ENCODE assay signal across 20 cellular contexts in the genomic region with DNA sequence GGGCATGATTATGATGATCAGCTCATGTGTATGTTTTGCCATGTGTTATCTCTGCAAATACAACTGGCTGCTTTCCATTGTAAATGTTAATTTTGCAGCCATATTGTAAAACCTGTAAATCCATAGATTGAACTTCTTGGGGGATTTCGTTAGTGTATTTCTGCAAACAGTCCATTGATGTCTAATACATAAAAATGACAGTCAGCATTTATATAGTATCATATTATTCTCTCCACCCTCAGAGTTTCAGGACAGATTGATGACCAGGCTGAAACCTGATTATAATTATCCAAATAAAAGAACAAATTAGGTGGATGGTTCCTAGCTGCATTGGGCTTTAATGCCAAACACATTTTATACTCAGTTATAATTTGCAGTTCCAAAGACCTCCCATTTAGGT.
"Had no signal": no experiment of that assay in that cellular context is flagged by ENCODE, and none has a peak within 500 bp of the region (broad histone marks: within the 10 kb centered on the region; RNA-seq: fewer than 3 reads in every experiment).

No MANE protein-coding gene starts in this region.

- H3K36me3 Mint-ChIP-seq: activated naive CD8-positive, alpha-beta T cell treated with anti-CD3 and anti-CD28 coated beads, Interleukin-2, amount 10 ng/mL, durations not matched to agents 7 days and 5 days; mesothelial cell of epicardium had no signal

- DNase-seq: activated B cell treated with CpG ODN at 0.5 μM for 24 hours; activated CD4-positive, alpha-beta T cell treated with anti-CD3 and anti-CD28 coated beads, Interleukin-2, amount 10 ng/mL, durations not matched to agents 24 days and 14 days; activated CD8-positive, alpha-beta T cell treated with anti-CD3 and anti-CD28 coated beads for 36 hours; activated naive CD4-positive, alpha-beta T cell; activated naive CD8-positive, alpha-beta T cell treated with anti-CD3 and anti-CD28 coated beads, Interleukin-2, amount 10 ng/mL, durations not matched to agents 7 days and 5 days; activated T-cell treated with anti-CD3 and anti-CD28 coated beads, Interleukin-2, amount 50 U/mL, for 1 hour; left colon; SK-N-SH; stimulated activated naive CD8-positive, alpha-beta T cell treated with anti-CD3 and anti-CD28 coated beads, Interleukin-15, Interleukin-2, amounts not matched to agents 100 U/mL and 50 U/mL, for 24 hours had no signal

- H3K4me3 ChIP-seq: coronary artery, lung, skin epidermis had no signal

- H3K4me2 ChIP-seq: SK-N-SH had no signal

- H3K4me3 Mint-ChIP-seq: activated B cell treated with CpG ODN at 0.5 μM for 24 hours; activated CD4-positive, alpha-beta T cell treated with anti-CD3 and anti-CD28 coated beads, Interleukin-2, amount 10 ng/mL, durations not matched to agents 24 days and 14 days; activated CD8-positive, alpha-beta T cell treated with anti-CD3 and anti-CD28 coated beads for 36 hours; activated naive CD8-positive, alpha-beta T cell treated with anti-CD3 and anti-CD28 coated beads, Interleukin-2, amount 10 ng/mL, durations not matched to agents 7 days and 5 days; activated T-helper 17 cell treated with anti-CD3 and anti-CD28 coated beads, Interleukin-2, amount 50 U/mL, for 72 hours; central memory CD8-positive, alpha-beta T cell; mesothelial cell of epicardium; nephron had no signal

- H3K9me3 ChIP-seq: SK-N-SH had no signal

- H3K27ac Mint-ChIP-seq: activated B cell treated with CpG ODN at 0.5 μM for 24 hours; activated CD4-positive, alpha-beta T cell treated with anti-CD3 and anti-CD28 coated beads, Interleukin-2, amount 10 ng/mL, durations not matched to agents 24 days and 14 days; activated CD8-positive, alpha-beta T cell treated with anti-CD3 and anti-CD28 coated beads for 36 hours; activated naive CD8-positive, alpha-beta T cell treated with anti-CD3 and anti-CD28 coated beads, Interleukin-2, amount 10 ng/mL, durations not matched to agents 7 days and 5 days; activated T-helper 17 cell treated with anti-CD3 and anti-CD28 coated beads, Interleukin-2, amount 50 U/mL, for 72 hours; mesothelial cell of epicardium had no signal

- H3K4me1 ChIP-seq: parathyroid adenoma had no signal

- ATAC-seq: activated CD8-positive, alpha-beta T cell treated with anti-CD3 and anti-CD28 coated beads for 36 hours; activated T-helper 17 cell treated with anti-CD3 and anti-CD28 coated beads, Interleukin-2, amount 50 U/mL, for 72 hours; left colon; stimulated activated naive CD8-positive, alpha-beta T cell treated with anti-CD3 and anti-CD28 coated beads, Interleukin-15, Interleukin-2, amounts not matched to agents 100 U/mL and 50 U/mL, for 24 hours had no signal

- H3K27me3 ChIP-seq: brain microvascular endothelial cell had no signal

- H3K4me1 Mint-ChIP-seq: activated B cell treated with CpG ODN at 0.5 μM for 24 hours; activated CD4-positive, alpha-beta T cell treated with anti-CD3 and anti-CD28 coated beads, Interleukin-2, amount 10 ng/mL, durations not matched to agents 24 days and 14 days; activated naive CD8-positive, alpha-beta T cell treated with anti-CD3 and anti-CD28 coated beads, Interleukin-2, amount 10 ng/mL, durations not matched to agents 7 days and 5 days; activated T-helper 17 cell treated with anti-CD3 and anti-CD28 coated beads, Interleukin-2, amount 50 U/mL, for 72 hours; central memory CD8-positive, alpha-beta T cell had no signal

- H2AFZ ChIP-seq: parathyroid adenoma had no signal

- H3K27me3 Mint-ChIP-seq: activated B cell treated with CpG ODN at 0.5 μM for 24 hours; activated CD4-positive, alpha-beta T cell treated with anti-CD3 and anti-CD28 coated beads, Interleukin-2, amount 10 ng/mL, durations not matched to agents 24 days and 14 days; activated CD8-positive, alpha-beta T cell treated with anti-CD3 and anti-CD28 coated beads for 36 hours; activated T-helper 17 cell treated with anti-CD3 and anti-CD28 coated beads, Interleukin-2, amount 50 U/mL, for 72 hours; central memory CD8-positive, alpha-beta T cell had no signal

- H3K27ac ChIP-seq: brain microvascular endothelial cell, parathyroid adenoma had no signal

- H3K9ac ChIP-seq: parathyroid adenoma, SK-N-SH had no signal

- H3K9me3 Mint-ChIP-seq: activated B cell treated with CpG ODN at 0.5 μM for 24 hours; activated CD4-positive, alpha-beta T cell treated with anti-CD3 and anti-CD28 coated beads, Interleukin-2, amount 10 ng/mL, durations not matched to agents 24 days and 14 days; activated CD8-positive, alpha-beta T cell treated with anti-CD3 and anti-CD28 coated beads for 36 hours; activated naive CD8-positive, alpha-beta T cell treated with anti-CD3 and anti-CD28 coated beads, Interleukin-2, amount 10 ng/mL, durations not matched to agents 7 days and 5 days; activated T-helper 17 cell treated with anti-CD3 and anti-CD28 coated beads, Interleukin-2, amount 50 U/mL, for 72 hours; mesothelial cell of epicardium; nephron had no signal

- H3K36me3 ChIP-seq: brain microvascular endothelial cell had no signal

- FAIRE-seq: islet of Langerhans, urothelium cell line had no signal
